ENCODE assay signal across 1 cellular context in genomic region chr2:62505649-62506420, GRCh38.
TF ChIP-seq lines count a peak whose summit lies in the region.

TMEM17 (minus strand) TSS chr2:62506195; CDS start chr2:62506129, 66 bp downstream.

TF ChIP-seq in A549, 52 proteins besides CTCF, POLR2A, EP300 and RAD21 (continued from another document):
- TF ChIP-seq MAX (IDR thresholded peaks at IDR 0.05) (peak; percentile 96), SMC3 (IDR thresholded peaks at IDR 0.05) (peak; percentile 42; the same call in 1 of the 3 replicates), RCOR1 (IDR thresholded peaks at IDR 0.05; ENCODE audit: low read depth, low read length) (0 out of 2 replicates have a peak, but pooled peaks have one; percentile 17), PHF8 (IDR thresholded peaks at IDR 0.05; ENCODE audit: borderline replicate concordance, low read depth) (peak; percentile 74; the same call in 1 of the 2 replicates), CEBPB (IDR thresholded peaks at IDR 0.05) (no peak), RARB (CRISPR knock-in tag; IDR thresholded peaks at IDR 0.05) (no peak), FOSL2 (IDR thresholded peaks at IDR 0.05) (no peak), FOSL2 (CRISPR knock-in tag; IDR thresholded peaks at IDR 0.05) (no peak), HDAC2 (IDR thresholded peaks at IDR 0.05) (0 out of 2 replicates have a peak, but pooled peaks have one; percentile 49), RNF2 (IDR thresholded peaks at IDR 0.05; ENCODE audit: borderline replicate concordance, low read depth) (no peak), HES2 (IDR thresholded peaks at IDR 0.05) (no peak), RFX5 (IDR thresholded peaks at IDR 0.05) (peak; percentile 10; the same call in 1 of the 2 replicates), BHLHE40 (IDR thresholded peaks at IDR 0.05; ENCODE audit: low read depth, low read length) (no peak), HOXB13 (CRISPR knock-in tag; IDR thresholded peaks at IDR 0.05; ENCODE audit: low read depth) (peak; percentile 91; the same call in 1 of the 2 replicates), CBX2 (IDR thresholded peaks at IDR 0.05; ENCODE audit: borderline replicate concordance, low read depth) (no peak), ATOH8 (CRISPR knock-in tag; IDR thresholded peaks at IDR 0.05; ENCODE audit: low read depth) (peak; percentile 97), ZFP36 (IDR thresholded peaks at IDR 0.05; ENCODE audit: borderline replicate concordance, partially characterized antibody) (no peak), CBX8 (IDR thresholded peaks at IDR 0.05) (no peak), HOXB5 (CRISPR knock-in tag; IDR thresholded peaks at IDR 0.05) (peak; percentile 96), KDM5A (IDR thresholded peaks at IDR 0.05) (no peak), EHMT2 (IDR thresholded peaks at IDR 0.05; ENCODE audit: low read depth) (no peak), CHD2 (IDR thresholded peaks at IDR 0.05; ENCODE audit: low read length, partially characterized antibody) (no peak), FOSB (CRISPR knock-in tag; IDR thresholded peaks at IDR 0.05) (no peak), KDM1A (IDR thresholded peaks at IDR 0.05; ENCODE audit: low read depth) (peak; percentile 10; the same call in 1 of the 2 replicates), TFCP2L1 (CRISPR knock-in tag; IDR thresholded peaks at IDR 0.05) (peak; percentile 87), ZC3H11A (IDR thresholded peaks at IDR 0.05) (no peak), JUN (IDR thresholded peaks at IDR 0.05) (peak; percentile 82 to 99; a peak in 4 of 5 replicates), MYC (IDR thresholded peaks at IDR 0.05; ENCODE audit: borderline replicate concordance, low read length) (peak; percentile 65), ESRRA (IDR thresholded peaks at IDR 0.05; ENCODE audit: borderline replicate concordance, low read length) (0 out of 2 replicates have a peak, but pooled peaks have one; percentile 60), TP53 (CRISPR knock-in tag; IDR thresholded peaks at IDR 0.05) (peak; percentile 80), SREBF2 (IDR thresholded peaks at IDR 0.05) (no peak), ZNF302 (CRISPR knock-in tag; IDR thresholded peaks at IDR 0.05) (peak; percentile 73; the same call in 1 of the 2 replicates), E2F6 (IDR thresholded peaks at IDR 0.05; ENCODE audit: borderline replicate concordance, low read depth) (peak; percentile 96), ELK1 (IDR thresholded peaks at IDR 0.05; ENCODE audit: low read depth, low read length) (no peak), HOXA7 (CRISPR knock-in tag; IDR thresholded peaks at IDR 0.05) (no peak)
